Comparison of ENCODE assay signal across 2 cellular contexts in genomic region chr16:31135535-31136286, GRCh38.
TF ChIP-seq lines count a peak whose summit lies in the region.

Gene PRSS8 (minus strand): TSS chr16:31135727. CDS start chr16:31135498, 229 bp downstream.

TF ChIP-seq in IMR-90, 13 proteins besides CTCF, POLR2A, EP300 and RAD21:
- TF ChIP-seq MXI1 (IDR thresholded peaks at IDR 0.05; ENCODE audit: borderline replicate concordance, low read depth, low read length), result no peak
- no peak for TF ChIP-seq ELK1 (IDR thresholded peaks at IDR 0.05; ENCODE audit: borderline replicate concordance, low read depth, low read length)
- no peak for TF ChIP-seq USF2 (IDR thresholded peaks at IDR 0.05; ENCODE audit: low read depth, low read length)
- no peak for TF ChIP-seq RCOR1 (IDR thresholded peaks at IDR 0.05; ENCODE audit: insufficient replicate concordance, low read length)
- TF ChIP-seq CEBPB (IDR thresholded peaks at IDR 0.05; ENCODE audit: low read depth, low read length), result no peak
- no peak for TF ChIP-seq MAZ (IDR thresholded peaks at IDR 0.05; ENCODE audit: borderline replicate concordance, low read depth, low read length)
- TF ChIP-seq FOS (IDR thresholded peaks at IDR 0.05; ENCODE audit: low read depth, low read length), result no peak
- TF ChIP-seq SMC3 (IDR thresholded peaks at IDR 0.05; ENCODE audit: low read depth, low read length), result no peak
- no peak for TF ChIP-seq CHD1 (IDR thresholded peaks at IDR 0.05; ENCODE audit: low read depth, low read length)
- no peak for TF ChIP-seq MAFK (IDR thresholded peaks at IDR 0.05; ENCODE audit: low read depth, low read length)
- TF ChIP-seq BHLHE40 (IDR thresholded peaks at IDR 0.05; ENCODE audit: low read depth, low read length), result no peak
- TF ChIP-seq NFE2L2 (IDR thresholded peaks at IDR 0.05; ENCODE audit: low read depth, low read length), result no peak
- TF ChIP-seq RFX5 (IDR thresholded peaks at IDR 0.05; ENCODE audit: low read depth, low read length), result no peak

TF ChIP-seq in H1, 55 proteins besides CTCF, POLR2A, EP300 and RAD21:
- peak; percentile 22; the same call in 1 of the 2 replicates for TF ChIP-seq TAF1 (IDR thresholded peaks at IDR 0.05; ENCODE audit: low read depth, low read length)
- peak in 1 of 2 experiments; percentile 26; a peak in 1 of 4 replicates for TF ChIP-seq SIN3A (conservative IDR thresholded peaks at IDR 0.05 in 1 of 2, IDR thresholded peaks at IDR 0.05 in 1 of 2; ENCODE audit: low read depth in 1 of 2, low read length in 2 of 2)
- no peak for TF ChIP-seq TEAD4 (IDR thresholded peaks at IDR 0.05; ENCODE audit: low read depth, low read length)
